17 cellular contexts compared by ENCODE assay signal in the genomic region with DNA sequence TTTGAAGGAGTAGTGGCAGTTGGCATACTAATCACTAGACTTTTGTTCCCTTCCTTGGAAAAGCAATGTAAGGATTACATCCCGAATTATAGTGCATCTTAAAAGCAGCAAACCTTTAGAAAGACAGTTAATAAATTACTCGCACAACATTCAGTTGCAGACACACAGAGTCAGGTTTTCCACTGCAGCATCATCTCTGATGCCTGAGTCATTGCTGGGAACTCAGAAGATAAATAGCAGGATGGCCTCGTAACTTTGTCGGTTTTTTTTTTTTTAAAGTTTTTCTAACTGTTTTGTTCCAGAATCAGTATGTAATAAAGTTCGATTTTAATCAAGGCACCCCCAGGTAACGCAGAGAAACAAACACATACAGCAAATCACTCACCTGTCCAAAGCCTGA. TPM values are rescaled to one million over a fixed set of nuclear protein-coding genes. Genes with fewer than 3 reads are reported as not detected.
DNase-seq lines count a peak whose midpoint lies in the region; ATAC-seq and TF ChIP-seq lines count a peak whose summit lies in the region.
"Had no signal": no experiment of that assay in that cellular context is flagged by ENCODE, and none has a peak within 500 bp of the region (broad histone marks: within the 10 kb centered on the region; RNA-seq: fewer than 3 reads in every experiment).

No MANE protein-coding gene starts in this region.

- no peaks in the 10 kb centered on the region for H3K27me3 Mint-ChIP-seq in activated T-cell treated with anti-CD3 and anti-CD28 coated beads, Interleukin-2, amount 50 U/mL, for 24 hours
- H3K27me3 Mint-ChIP-seq: dendritic cell treated with granulocyte-macrophage colony-stimulating factor and Interleukin-4, amounts not matched to agents 40 ng/mL and 50 ng/mL, for 4 days had no signal

- no peak overlapping the region for H3K4me3 Mint-ChIP-seq in activated T-cell treated with anti-CD3 and anti-CD28 coated beads, Interleukin-2, amount 50 U/mL, for 24 hours
- H3K4me3 Mint-ChIP-seq: dendritic cell treated with granulocyte-macrophage colony-stimulating factor and Interleukin-4, amounts not matched to agents 40 ng/mL and 50 ng/mL, for 4 days had no signal

- ATAC-seq in SK-N-SH treated with all-trans-retinoic acid at 6 μM for 48 hours (peak; percentile 75), HG03025 (IDR thresholded peaks at IDR 0.05; ENCODE audit: low FRiP score, unreplicated experiment) (no peak)
- ATAC-seq in stimulated activated naive CD8-positive, alpha-beta T cell treated with anti-CD3 and anti-CD28 coated beads, Interleukin-15, Interleukin-2, amounts not matched to agents 100 U/mL and 50 U/mL, for 24 hours = peak; percentile 45

- H3K9me3 ChIP-seq in ectodermal cell (ENCODE audit: control insufficient read depth, low read length) = no peaks in the 10 kb centered on the region
- H3K9me3 ChIP-seq: tibial artery had no signal

- peaks cover 70% of the 10 kb centered on the region for H3K36me3 Mint-ChIP-seq in activated T-cell treated with anti-CD3 and anti-CD28 coated beads, Interleukin-2, amount 50 U/mL, for 24 hours (ENCODE audit: low read depth)

- peak overlapping the region; percentile 88 for H3K27ac Mint-ChIP-seq in activated T-cell treated with anti-CD3 and anti-CD28 coated beads, Interleukin-2, amount 50 U/mL, for 24 hours
- H3K27ac Mint-ChIP-seq: dendritic cell treated with granulocyte-macrophage colony-stimulating factor and Interleukin-4, amounts not matched to agents 40 ng/mL and 50 ng/mL, for 4 days had no signal

- H3K4me1 ChIP-seq in ectodermal cell (ENCODE audit: control insufficient read depth, insufficient read depth, low read length) = peaks cover 22% of the 10 kb centered on the region
- H3K4me1 ChIP-seq: tibial artery had no signal

- peaks cover 73% of the 10 kb centered on the region for H3K4me1 Mint-ChIP-seq in activated T-cell treated with anti-CD3 and anti-CD28 coated beads, Interleukin-2, amount 50 U/mL, for 24 hours (ENCODE audit: low read depth)

- no peaks in the 10 kb centered on the region for H3K27me3 ChIP-seq in ectodermal cell (ENCODE audit: control insufficient read depth, insufficient read depth, low read length, poor library complexity, severe bottlenecking)
- H3K27me3 ChIP-seq: tibial artery had no signal

- 89 to 90% methylated on average over 6 of the region's 6 CpGs for WGBS in ectodermal cell, 2 experiments

- no peaks in the 10 kb centered on the region for H3K9me3 Mint-ChIP-seq in activated T-cell treated with anti-CD3 and anti-CD28 coated beads, Interleukin-2, amount 50 U/mL, for 24 hours
- H3K9me3 Mint-ChIP-seq: dendritic cell treated with granulocyte-macrophage colony-stimulating factor and Interleukin-4, amounts not matched to agents 40 ng/mL and 50 ng/mL, for 4 days had no signal

- H3K36me3 ChIP-seq in ectodermal cell (ENCODE audit: control insufficient read depth, insufficient read depth, low read length) = peaks cover 10% of the 10 kb centered on the region

- DNase-seq in activated T-cell treated with anti-CD3 and anti-CD28 coated beads, Interleukin-2, amount 50 U/mL, for 24 hours = no peak
- no peak for DNase-seq in activated T-cell treated with anti-CD3 and anti-CD28 coated beads, Interleukin-2, amount 50 U/mL, for 1 hour
- DNase-seq in stimulated activated naive CD8-positive, alpha-beta T cell treated with anti-CD3 and anti-CD28 coated beads, Interleukin-15, Interleukin-2, amounts not matched to agents 100 U/mL and 50 U/mL, for 24 hours = no peak
- DNase-seq in germinal center (ENCODE audit: low spot score) (no peak), cerebellum (ENCODE audit: low spot score) (no peak)
- DNase-seq: activated CD4-positive, CD25-positive, alpha-beta regulatory T cell; DMS53; mesendoderm; NCI-H2171 treated with DMSO at 0.1 percent for 48 hours; tibial artery had no signal

- no peak overlapping the region for H3K4me3 ChIP-seq in ectodermal cell (ENCODE audit: insufficient read depth, low read depth, low read length)
- H3K4me3 ChIP-seq: tibial artery had no signal

- H3K27ac ChIP-seq in ectodermal cell (ENCODE audit: insufficient read depth, low read depth, low read length, poor library complexity, severe bottlenecking) = peak overlapping the region; percentile 74
- H3K27ac ChIP-seq: tibial artery had no signal

TF ChIP-seq in SK-N-SH treated with all-trans-retinoic acid at 6 μM for 48 hours, 23 proteins besides CTCF, POLR2A, EP300 and RAD21:
- TF ChIP-seq RARB (CRISPR knock-in tag; IDR thresholded peaks at IDR 0.05) (no peak), TOX (CRISPR knock-in tag; IDR thresholded peaks at IDR 0.05; ENCODE audit: borderline replicate concordance) (no peak), ZC3H10 (CRISPR knock-in tag; IDR thresholded peaks at IDR 0.05) (no peak), ZFP3 (CRISPR knock-in tag; IDR thresholded peaks at IDR 0.05) (no peak), BACH2 (CRISPR knock-in tag; IDR thresholded peaks at IDR 0.05; ENCODE audit: borderline replicate concordance) (no peak), ARNTL (CRISPR knock-in tag; IDR thresholded peaks at IDR 0.05; ENCODE audit: borderline replicate concordance, low read depth) (no peak), ZNF8 (CRISPR knock-in tag; IDR thresholded peaks at IDR 0.05) (no peak)
- TF ChIP-seq, protein P1, sequence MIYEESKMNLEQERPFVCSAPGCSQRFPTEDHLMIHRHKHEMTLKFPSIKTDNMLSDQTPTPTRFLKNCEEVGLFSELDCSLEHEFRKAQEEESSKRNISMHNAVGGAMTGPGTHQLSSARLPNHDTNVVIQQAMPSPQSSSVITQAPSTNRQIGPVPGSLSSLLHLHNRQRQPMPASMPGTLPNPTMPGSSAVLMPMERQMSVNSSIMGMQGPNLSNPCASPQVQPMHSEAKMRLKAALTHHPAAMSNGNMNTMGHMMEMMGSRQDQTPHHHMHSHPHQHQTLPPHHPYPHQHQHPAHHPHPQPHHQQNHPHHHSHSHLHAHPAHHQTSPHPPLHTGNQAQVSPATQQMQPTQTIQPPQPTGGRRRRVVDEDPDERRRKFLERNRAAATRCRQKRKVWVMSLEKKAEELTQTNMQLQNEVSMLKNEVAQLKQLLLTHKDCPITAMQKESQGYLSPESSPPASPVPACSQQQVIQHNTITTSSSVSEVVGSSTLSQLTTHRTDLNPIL (CRISPR knock-in tag; IDR thresholded peaks at IDR 0.05; ENCODE audit: low read depth) = no peak
- TF ChIP-seq, protein P2, sequence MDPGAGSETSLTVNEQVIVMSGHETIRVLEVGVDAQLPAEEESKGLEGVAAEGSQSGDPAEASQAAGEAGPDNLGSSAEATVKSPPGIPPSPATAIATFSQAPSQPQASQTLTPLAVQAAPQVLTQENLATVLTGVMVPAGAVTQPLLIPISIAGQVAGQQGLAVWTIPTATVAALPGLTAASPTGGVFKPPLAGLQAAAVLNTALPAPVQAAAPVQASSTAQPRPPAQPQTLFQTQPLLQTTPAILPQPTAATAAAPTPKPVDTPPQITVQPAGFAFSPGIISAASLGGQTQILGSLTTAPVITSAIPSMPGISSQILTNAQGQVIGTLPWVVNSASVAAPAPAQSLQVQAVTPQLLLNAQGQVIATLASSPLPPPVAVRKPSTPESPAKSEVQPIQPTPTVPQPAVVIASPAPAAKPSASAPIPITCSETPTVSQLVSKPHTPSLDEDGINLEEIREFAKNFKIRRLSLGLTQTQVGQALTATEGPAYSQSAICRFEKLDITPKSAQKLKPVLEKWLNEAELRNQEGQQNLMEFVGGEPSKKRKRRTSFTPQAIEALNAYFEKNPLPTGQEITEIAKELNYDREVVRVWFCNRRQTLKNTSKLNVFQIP (CRISPR knock-in tag; IDR thresholded peaks at IDR 0.05; ENCODE audit: borderline replicate concordance, low read depth) = no peak

RNA-seq across cellular contexts. Expression of gene GJA10, which starts 34.3 kb away (rescaled TPM):
- polyA plus RNA-seq in ectodermal cell (2013, experiment 1 of 4) = 5.1 TPM
- polyA plus RNA-seq in ectodermal cell (2013, experiment 2 of 4) = 6.7 TPM
- polyA plus RNA-seq in ectodermal cell (2013, experiment 3 of 4) = 3.9 TPM
- 4.3 TPM for polyA plus RNA-seq in ectodermal cell (2013, experiment 4 of 4)
- total RNA-seq in cerebellum = not detected
- total RNA-seq: fibroblast of villous mesenchyme, osteocyte, skeletal muscle tissue had no signal
